Comparison of ENCODE assay signal across 3 cellular contexts in genomic region chr10:52452600-52453493, GRCh38.
TF ChIP-seq lines count a peak whose summit lies in the region.

No MANE protein-coding gene starts in this region.

TF ChIP-seq in A549, 52 proteins besides CTCF, POLR2A, EP300 and RAD21 (continued from another document and continues in another):
- TF ChIP-seq HES2 (IDR thresholded peaks at IDR 0.05) (peak; percentile 98), SREBF2 (IDR thresholded peaks at IDR 0.05) (no peak), CBX8 (IDR thresholded peaks at IDR 0.05) (no peak), KDM5A (IDR thresholded peaks at IDR 0.05) (no peak), NR3C1 (IDR thresholded peaks at IDR 0.05) (no peak), GATA3 (IDR thresholded peaks at IDR 0.05; ENCODE audit: borderline replicate concordance) (peak; percentile 99), ELK1 (IDR thresholded peaks at IDR 0.05; ENCODE audit: low read depth, low read length) (no peak), ZNF302 (CRISPR knock-in tag; IDR thresholded peaks at IDR 0.05) (no peak), PHF8 (IDR thresholded peaks at IDR 0.05; ENCODE audit: borderline replicate concordance, low read depth) (no peak), POLR2AphosphoS2 (conservative IDR thresholded peaks at IDR 0.05; ENCODE audit: low read length) (no peak), USF2 (IDR thresholded peaks at IDR 0.05) (no peak), NFE2L2 (conservative IDR thresholded peaks at IDR 0.05; ENCODE audit: low read length) (no peak), MAFK (IDR thresholded peaks at IDR 0.05; ENCODE audit: partially characterized antibody) (no peak), HOXB5 (CRISPR knock-in tag; IDR thresholded peaks at IDR 0.05) (no peak), CHD2 (IDR thresholded peaks at IDR 0.05; ENCODE audit: low read length, partially characterized antibody) (no peak), ZC3H11A (IDR thresholded peaks at IDR 0.05) (no peak), BHLHE40 (IDR thresholded peaks at IDR 0.05; ENCODE audit: low read depth, low read length) (no peak), TP53 (CRISPR knock-in tag; IDR thresholded peaks at IDR 0.05) (no peak), HOXB13 (CRISPR knock-in tag; IDR thresholded peaks at IDR 0.05; ENCODE audit: low read depth) (no peak), EHMT2 (IDR thresholded peaks at IDR 0.05; ENCODE audit: low read depth) (no peak)
- TF ChIP-seq, protein P1, sequence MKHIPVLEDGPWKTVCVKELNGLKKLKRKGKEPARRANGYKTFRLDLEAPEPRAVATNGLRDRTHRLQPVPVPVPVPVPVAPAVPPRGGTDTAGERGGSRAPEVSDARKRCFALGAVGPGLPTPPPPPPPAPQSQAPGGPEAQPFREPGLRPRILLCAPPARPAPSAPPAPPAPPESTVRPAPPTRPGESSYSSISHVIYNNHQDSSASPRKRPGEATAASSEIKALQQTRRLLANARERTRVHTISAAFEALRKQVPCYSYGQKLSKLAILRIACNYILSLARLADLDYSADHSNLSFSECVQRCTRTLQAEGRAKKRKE (CRISPR knock-in tag; IDR thresholded peaks at IDR 0.05; ENCODE audit: low read depth): no peak
- TF ChIP-seq, protein P2, sequence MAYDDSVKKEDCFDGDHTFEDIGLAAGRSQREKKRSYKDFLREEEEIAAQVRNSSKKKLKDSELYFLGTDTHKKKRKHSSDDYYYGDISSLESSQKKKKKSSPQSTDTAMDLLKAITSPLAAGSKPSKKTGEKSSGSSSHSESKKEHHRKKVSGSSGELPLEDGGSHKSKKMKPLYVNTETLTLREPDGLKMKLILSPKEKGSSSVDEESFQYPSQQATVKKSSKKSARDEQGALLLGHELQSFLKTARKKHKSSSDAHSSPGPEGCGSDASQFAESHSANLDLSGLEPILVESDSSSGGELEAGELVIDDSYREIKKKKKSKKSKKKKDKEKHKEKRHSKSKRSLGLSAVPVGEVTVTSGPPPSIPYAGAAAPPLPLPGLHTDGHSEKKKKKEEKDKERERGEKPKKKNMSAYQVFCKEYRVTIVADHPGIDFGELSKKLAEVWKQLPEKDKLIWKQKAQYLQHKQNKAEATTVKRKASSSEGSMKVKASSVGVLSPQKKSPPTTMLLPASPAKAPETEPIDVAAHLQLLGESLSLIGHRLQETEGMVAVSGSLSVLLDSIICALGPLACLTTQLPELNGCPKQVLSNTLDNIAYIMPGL (CRISPR knock-in tag; IDR thresholded peaks at IDR 0.05; ENCODE audit: borderline replicate concordance): no peak

TF ChIP-seq in HCT116, 20 proteins besides CTCF, POLR2A, EP300 and RAD21 (continued from another document):
- TF ChIP-seq TCF7L2 (IDR thresholded peaks at IDR 0.05; ENCODE audit: borderline replicate concordance, extremely low read depth, insufficient read depth, insufficient read length): peak; percentile 97
- no peak for TF ChIP-seq ELF1 (IDR thresholded peaks at IDR 0.05; ENCODE audit: borderline replicate concordance, low read depth)
TF ChIP-seq in HCT116: peak in this region for 2.

TF ChIP-seq in WTC11, 78 proteins besides CTCF, POLR2A, EP300 and RAD21 (continued from another document):
- TF ChIP-seq, protein P3, sequence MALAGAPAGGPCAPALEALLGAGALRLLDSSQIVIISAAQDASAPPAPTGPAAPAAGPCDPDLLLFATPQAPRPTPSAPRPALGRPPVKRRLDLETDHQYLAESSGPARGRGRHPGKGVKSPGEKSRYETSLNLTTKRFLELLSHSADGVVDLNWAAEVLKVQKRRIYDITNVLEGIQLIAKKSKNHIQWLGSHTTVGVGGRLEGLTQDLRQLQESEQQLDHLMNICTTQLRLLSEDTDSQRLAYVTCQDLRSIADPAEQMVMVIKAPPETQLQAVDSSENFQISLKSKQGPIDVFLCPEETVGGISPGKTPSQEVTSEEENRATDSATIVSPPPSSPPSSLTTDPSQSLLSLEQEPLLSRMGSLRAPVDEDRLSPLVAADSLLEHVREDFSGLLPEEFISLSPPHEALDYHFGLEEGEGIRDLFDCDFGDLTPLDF (CRISPR knock-in tag; IDR thresholded peaks at IDR 0.05): no peak
